32 cellular contexts compared by ENCODE assay signal in genomic region chr2:241886840-241887447, GRCh38. TPM values are rescaled to one million over a fixed set of nuclear protein-coding genes. Genes with fewer than 3 reads are reported as not detected.
DNase-seq lines count a peak whose midpoint lies in the region; ATAC-seq and TF ChIP-seq lines count a peak whose summit lies in the region.
"Had no signal": no experiment of that assay in that cellular context is flagged by ENCODE, and none has a peak within 500 bp of the region (broad histone marks: within the 10 kb centered on the region; RNA-seq: fewer than 3 reads in every experiment).

No MANE protein-coding gene starts in this region.

- TF ChIP-seq CTCF in BE2C (IDR thresholded peaks at IDR 0.05; ENCODE audit: low read depth, low read length): no peak
- no peak for TF ChIP-seq CTCF in RWPE1 (conservative IDR thresholded peaks at IDR 0.05; ENCODE audit: low read depth)
- TF ChIP-seq CTCF in glutamatergic neuron (IDR thresholded peaks at IDR 0.05; ENCODE audit: partially characterized antibody, unreplicated experiment): no peak

- H3K27me3 Mint-ChIP-seq in glutamatergic neuron (ENCODE audit: unreplicated experiment): peaks cover 12% of the 10 kb centered on the region
- H3K27me3 Mint-ChIP-seq: activated CD8-positive, alpha-beta memory T cell treated with anti-CD3 and anti-CD28 coated beads, Interleukin-2, amount 10 ng/mL, durations not matched to agents 7 days and 5 days; memory B cell had no signal

- peaks cover 17% of the 10 kb centered on the region for H3K36me3 Mint-ChIP-seq in glutamatergic neuron (ENCODE audit: unreplicated experiment)

- DNase-seq in BE2C (peak; percentile 4), H7 (peak; percentile 60), RWPE1 (ENCODE audit: low spot score) (no peak), glutamatergic neuron (no peak), HCEC 1CT (no peak)
- DNase-seq: ACHN; activated CD4-positive, alpha-beta T cell treated with anti-CD3 and anti-CD28 coated beads, Interleukin-2, amount 50 U/mL, for 4 hours; activated CD8-positive, alpha-beta memory T cell treated with anti-CD3 and anti-CD28 coated beads, Interleukin-2, amount 10 ng/mL, durations not matched to agents 7 days and 5 days; activated T-cell treated with anti-CD3 and anti-CD28 coated beads, Interleukin-2, amount 50 U/mL, for 4 hours; cortex of kidney; effector memory CD4-positive, alpha-beta T cell; IMR-90; NCI-H1048; NCI-H446; NCI-H774; retina; RPMI8226; small intestine; stimulated activated naive CD4-positive, alpha-beta T cell treated with Interleukin-2 at 50 U/mL for 16 hours had no signal

- peaks cover 10% of the 10 kb centered on the region for H3K4me1 ChIP-seq in BE2C

- CTCF ChIA-PET in RWPE1 (lab: Yijun Ruan, JAX): interaction anchor here (0.5 kb wide), 1 partner anchor 271 kb away, joined by 5 read pairs; no protein-coding TSS in a partner anchor

- H3K9me3 Mint-ChIP-seq in glutamatergic neuron (ENCODE audit: unreplicated experiment): peaks cover 16% of the 10 kb centered on the region
- H3K9me3 Mint-ChIP-seq: activated T-cell treated with anti-CD3 and anti-CD28 coated beads, Interleukin-2, amount 50 U/mL, for 4 hours had no signal

- peaks cover 35% of the 10 kb centered on the region for H3K4me1 Mint-ChIP-seq in glutamatergic neuron (ENCODE audit: low read depth, unreplicated experiment)

- H3K36me3 ChIP-seq in BE2C (no peaks in the 10 kb centered on the region; the same call in 1 of the 2 replicates), H7 (replicated peaks; ENCODE audit: control insufficient read depth, insufficient read depth, low read length) (no peaks in the 10 kb centered on the region; the same call in 1 of the 2 replicates)
- H3K36me3 ChIP-seq: ascending aorta, SJSA1, thoracic aorta had no signal

- no peaks in the 10 kb centered on the region for H3K9me3 ChIP-seq in BE2C
- H3K9me3 ChIP-seq: ascending aorta, SJSA1, thoracic aorta had no signal

- H3K4me3 Mint-ChIP-seq in glutamatergic neuron (ENCODE audit: unreplicated experiment): peak overlapping the region; percentile 82
- H3K4me3 Mint-ChIP-seq: activated CD8-positive, alpha-beta memory T cell treated with anti-CD3 and anti-CD28 coated beads, Interleukin-2, amount 10 ng/mL, durations not matched to agents 7 days and 5 days; activated T-cell treated with anti-CD3 and anti-CD28 coated beads, Interleukin-2, amount 50 U/mL, for 4 hours; GM23338 had no signal

- POLR2A ChIA-PET in RWPE1 (lab: Yijun Ruan, JAX; ENCODE audit: low non-redundant PET): no interaction called here

- peak overlapping the region; percentile 32; the same call in 1 of the 2 replicates for H3K27ac ChIP-seq in RWPE1
- H3K27ac ChIP-seq: ascending aorta, C4-2B, epithelial cell of prostate, parathyroid adenoma, SJSA1, thoracic aorta had no signal

- H3K4me3 ChIP-seq in BE2C (ENCODE audit: low read depth, low read length): no peak overlapping the region
- H3K4me3 ChIP-seq in H7 (ENCODE audit: insufficient read depth, low read depth, low read length): no peak overlapping the region
- H3K4me3 ChIP-seq: ascending aorta, GM23338, SJSA1, thoracic aorta had no signal

- H3K27me3 ChIP-seq in BE2C (no peaks in the 10 kb centered on the region), H7 (ENCODE audit: control insufficient read depth, insufficient read depth, low read length) (no peaks in the 10 kb centered on the region)
- H3K27me3 ChIP-seq: ascending aorta had no signal

- ATAC-seq in HG03571 (IDR thresholded peaks at IDR 0.05; ENCODE audit: unreplicated experiment) (no peak), GM18858 (IDR thresholded peaks at IDR 0.05; ENCODE audit: unreplicated experiment) (no peak)
- ATAC-seq: activated CD4-positive, CD25-positive, alpha-beta regulatory T cell treated with anti-CD3 and anti-CD28 coated beads, Interleukin-2, amount 50 U/mL, for 24 hours; activated CD8-positive, alpha-beta memory T cell treated with anti-CD3 and anti-CD28 coated beads, Interleukin-2, amount 10 ng/mL, durations not matched to agents 7 days and 5 days; activated T-cell treated with anti-CD3 and anti-CD28 coated beads, Interleukin-2, amount 50 U/mL, for 4 hours; GM23338; left lobe of liver had no signal

- H3K27ac Mint-ChIP-seq in glutamatergic neuron (ENCODE audit: unreplicated experiment): peak overlapping the region; percentile 96
- H3K27ac Mint-ChIP-seq: activated CD8-positive, alpha-beta memory T cell treated with anti-CD3 and anti-CD28 coated beads, Interleukin-2, amount 10 ng/mL, durations not matched to agents 7 days and 5 days; GM23338 had no signal

RNA-seq across cellular contexts. Expression of gene RTP5, which starts 17.4 kb away (rescaled TPM):
- 0.31 TPM for polyA plus RNA-seq in BE2C (2012; ENCODE audit: insufficient read depth, insufficient read length, low read depth)
- total RNA-seq in H7 (2014; rRNA removed; shearing (Covaris generic)): not detected in 2 replicates
- total RNA-seq in glutamatergic neuron (ENCODE audit: unreplicated experiment): not detected
- total RNA-seq: activated CD8-positive, alpha-beta memory T cell treated with anti-CD3 and anti-CD28 coated beads, Interleukin-2, amount 10 ng/mL, durations not matched to agents 7 days and 5 days; ascending aorta; GM23338; IMR-90; left lobe of liver; SJSA1; T-helper 1 cell treated with Interleukin-12 subunit alpha and Interleukin-12 subunit beta and Interleukin-4 antibody, amounts not matched to agents 30 ng/mL and 1 ng/mL, for 36 hours had no signal
- polyA plus RNA-seq: GM23338, IMR-90 had no signal

RNA-seq across cellular contexts. Expression of gene PDCD1, which starts 28.2 kb away (rescaled TPM):
- 1.8 TPM for polyA plus RNA-seq in BE2C (2012; ENCODE audit: insufficient read depth, insufficient read length, low read depth)
- 1.0 and 2.8 TPM in 2 replicates for total RNA-seq in H7 (2014; rRNA removed; shearing (Covaris generic))
- not detected for total RNA-seq in glutamatergic neuron (ENCODE audit: unreplicated experiment)
- total RNA-seq: ascending aorta, IMR-90, SJSA1 had no signal
- polyA plus RNA-seq: IMR-90 had no signal

Comparison
In these comparisons a context has a peak if more than half of its experiments do, and no peak if none do; other contexts are left out.
1. DNase-seq: peak in BE2C (single experiment) and H7 (single experiment); none in RWPE1 (single experiment), glutamatergic neuron (single experiment) and HCEC 1CT (single experiment).